ENCODE assay signal across 8 cellular contexts in the genomic region with DNA sequence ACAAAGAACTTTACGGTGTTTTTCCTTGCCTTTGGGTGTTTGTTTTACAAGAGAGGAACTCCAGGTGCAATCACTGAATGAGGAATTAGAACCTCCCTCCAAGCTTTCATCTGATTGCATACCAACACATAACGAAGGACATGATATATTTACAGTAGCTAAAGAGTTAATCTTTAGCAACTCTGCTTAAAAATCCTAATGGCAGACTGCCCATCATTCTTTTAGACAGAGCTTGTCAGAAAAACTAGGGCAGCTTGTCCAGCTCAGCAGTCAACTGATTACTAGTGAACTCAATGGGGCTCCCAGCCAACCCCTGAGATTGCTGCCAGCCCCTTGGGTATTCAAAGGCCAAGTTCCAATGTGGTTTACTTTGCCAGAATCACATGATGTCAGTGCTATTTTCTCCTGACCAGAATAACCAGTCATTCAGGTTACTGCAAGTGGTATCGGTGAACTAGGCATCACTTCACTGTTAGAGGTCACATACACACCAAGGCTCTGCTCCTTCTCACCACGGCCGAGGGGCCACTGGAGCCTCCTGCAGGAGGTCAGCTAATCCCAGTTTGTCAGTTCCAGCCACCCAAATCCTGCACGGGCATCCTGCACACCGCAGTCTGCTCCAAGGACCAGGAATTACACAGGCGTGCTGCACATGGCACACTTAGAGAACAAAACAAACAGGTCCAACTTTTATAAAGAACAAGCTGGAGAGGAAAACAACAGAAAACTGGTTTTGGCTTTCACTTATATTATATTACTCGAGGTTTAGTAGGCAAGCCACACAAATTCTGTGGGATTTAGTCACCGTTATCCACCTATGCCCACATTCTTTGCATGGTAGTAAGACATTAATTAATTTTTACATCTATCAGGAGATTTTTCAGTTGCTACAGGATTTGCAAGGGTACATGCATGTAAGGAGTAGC.
DNase-seq lines count a peak whose midpoint lies in the region; ATAC-seq and TF ChIP-seq lines count a peak whose summit lies in the region.

No MANE protein-coding gene starts in this region.

- intact Hi-C loops in dorsolateral prefrontal cortex (cut with DNase I) = loop anchor here in 1 of 2 donors (10.0 kb wide), 1 partner anchor 53 kb away; no protein-coding TSS in a partner anchor

- DNase-seq in DMS 273 (lab: John Stamatoyannopoulos, UW; ENCODE audit: unreplicated experiment) = peak; percentile 88
- DNase-seq in NCI-H226 = peak; percentile 96
- DNase-seq in dorsolateral prefrontal cortex = peak; percentile 44 to 87 (median 66)
- peak; percentile 77 for DNase-seq in medulla oblongata (ENCODE audit: extremely low spot score)
- DNase-seq in ecto neural progenitor cell (ENCODE audit: low spot score) = no peak
- DNase-seq in activated effector memory CD4-positive, alpha-beta T cell treated with Interleukin-2 at 50 U/mL for 16 hours = no peak
- DNase-seq in NCI-H1694 (lab: John Stamatoyannopoulos, UW) = no peak

- peak overlapping the region in 42 of 59 donors; percentile 0 to 47 (median 26) for H3K4me3 ChIP-seq in dorsolateral prefrontal cortex

- peak overlapping the region in 30 of 59 donors; percentile 3 to 74 (median 37) for H3K27ac ChIP-seq in dorsolateral prefrontal cortex

- H3K27me3 ChIP-seq in dorsolateral prefrontal cortex = no peaks in the 10 kb centered on the region

- ATAC-seq in HG02610 (IDR thresholded peaks at IDR 0.05; ENCODE audit: unreplicated experiment) = no peak

- peak in 5 of 56 donors; percentile 9 to 17 (median 12) for TF ChIP-seq CTCF in dorsolateral prefrontal cortex (IDR thresholded peaks at IDR 0.05 in 54 of 56, conservative IDR thresholded peaks at IDR 0.05 in 2 of 56; ENCODE audit: low read depth in 1 of 56, partially characterized antibody in 56 of 56)

Comparison
In these comparisons a context has a peak if more than half of its experiments do, and no peak if none do; other contexts are left out.
1. DNase-seq: peak in DMS 273 (single experiment), NCI-H226 (single experiment), dorsolateral prefrontal cortex (10 of 10) and medulla oblongata (single experiment); none in ecto neural progenitor cell (single experiment), activated effector memory CD4-positive, alpha-beta T cell treated with Interleukin-2 at 50 U/mL for 16 hours (single experiment) and NCI-H1694 (single experiment).